Comparison of ENCODE assay signal across 8 cellular contexts in genomic region chr20:19211661-19212523, GRCh38. TPM values are rescaled to one million over a fixed set of nuclear protein-coding genes. Genes with fewer than 3 reads are reported as not detected.
DNase-seq lines count a peak whose midpoint lies in the region; ATAC-seq, FAIRE-seq and TF ChIP-seq lines count a peak whose summit lies in the region.

No MANE protein-coding gene starts in this region.

- H3K4me3 Mint-ChIP-seq in brain: peak overlapping the region; percentile 76 to 84 (median 79)

- no peak for FAIRE-seq in kidney (lab: Jason Lieb, UNC)

- CTCF ChIA-PET in AG04449 (lab: Yijun Ruan, JAX): interaction anchor here (1.6 to 3.1 kb wide), 4 partner anchors 9 to 449 kb away, joined by 3 to 13 read pairs (median 6); no protein-coding TSS in a partner anchor

- no peak overlapping the region for H3K27ac ChIP-seq in kidney (ENCODE audit: low read depth in 2 of 2, low read length in 2 of 2)
- H3K27ac ChIP-seq in stomach: peak overlapping the region; percentile 4 to 75 (median 72)

- ATAC-seq in HG02798 (IDR thresholded peaks at IDR 0.05; ENCODE audit: poor library complexity, unreplicated experiment) (peak; percentile 16), GM18517 (IDR thresholded peaks at IDR 0.05; ENCODE audit: unreplicated experiment) (no peak), GM19452 (IDR thresholded peaks at IDR 0.05; ENCODE audit: unreplicated experiment) (no peak)

- peaks cover 0 to 32% (median 10%) of the 10 kb centered on the region in 3 donors for H3K27me3 ChIP-seq in stomach

- no peak for TF ChIP-seq POLR2A in stomach (IDR thresholded peaks at IDR 0.05)

- H3K4me1 ChIP-seq in kidney (ENCODE audit: control insufficient read depth in 1 of 2, insufficient read depth in 1 of 2, low read depth in 1 of 2, low read length in 2 of 2): peaks cover 0 to 5% of the 10 kb centered on the region in 2 donors
- H3K4me1 ChIP-seq in stomach: peaks cover 6 to 38% (median 23%) of the 10 kb centered on the region in 4 donors

- H3K36me3 Mint-ChIP-seq in brain: no peaks in the 10 kb centered on the region

- H3K9me3 ChIP-seq in kidney (ENCODE audit: control insufficient read depth in 1 of 2, low read length in 2 of 2): no peaks in the 10 kb centered on the region
- H3K9me3 ChIP-seq in stomach: no peaks in the 10 kb centered on the region

- TF ChIP-seq CTCF in AG04449 (IDR thresholded peaks at IDR 0.05; ENCODE audit: insufficient read depth, low read length, missing control alignments): no peak
- peak in 1 of 2 experiments; percentile 48 for TF ChIP-seq CTCF in brain (conservative IDR thresholded peaks at IDR 0.05)
- TF ChIP-seq CTCF in kidney (IDR thresholded peaks at IDR 0.05; ENCODE audit: borderline replicate concordance, extremely low read depth, insufficient read depth): no peak
- TF ChIP-seq CTCF in stomach (IDR thresholded peaks at IDR 0.05): peak in 1 of 7 experiments; percentile 18

- intact Hi-C loops in kidney (cut with DNase I): loop anchor here (10.0 kb wide), 1 partner anchor 373 kb away; no protein-coding TSS in a partner anchor
- intact Hi-C loops in stomach (cut with DNase I; ENCODE audit: low total_unique reads): loop anchor here (10.0 kb wide), 1 partner anchor 453 kb away; no protein-coding TSS in a partner anchor

- H3K4me3 ChIP-seq in AG04449 (ENCODE audit: low read depth, low read length) (peak overlapping the region; percentile 32), kidney (ENCODE audit: low read length in 2 of 2) (peak overlapping the region; percentile 10 to 17), stomach (peak overlapping the region; percentile 54 to 76 (median 64))

- POLR2A ChIA-PET in AG04449 (lab: Yijun Ruan, JAX): no interaction called here

- WGBS in stomach, 5 donors: 2 to 3% (median 2%) methylated on average over 47 to 77 of the region's 77 CpGs

- H3K36me3 ChIP-seq in kidney (ENCODE audit: control insufficient read depth in 1 of 2, insufficient read depth in 2 of 2, low read length in 2 of 2): no peaks in the 10 kb centered on the region
- H3K36me3 ChIP-seq in stomach: no peaks in the 10 kb centered on the region

- H3K27ac Mint-ChIP-seq in brain: peak overlapping the region in 3 of 5 experiments; percentile 36 to 64 (median 55)

- DNase-seq in AG04449 (ENCODE audit: low read depth, low spot score): no peak
- DNase-seq in kidney: peak; percentile 83
- peak; percentile 39 for DNase-seq in stomach
- DNase-seq in LoVo (ENCODE audit: low spot score): no peak

- H3K4me1 Mint-ChIP-seq in brain: peaks cover 46% of the 10 kb centered on the region

- peaks cover 34% of the 10 kb centered on the region for H3K27me3 Mint-ChIP-seq in brain

- peak overlapping the region in 1 of 2 donors; percentile 12 for H3K9ac ChIP-seq in kidney (ENCODE audit: low read length in 2 of 2)

- no peaks in the 10 kb centered on the region for H3K9me3 Mint-ChIP-seq in brain

- no peak for TF ChIP-seq EP300 in stomach (IDR thresholded peaks at IDR 0.05)

RNA-seq across cellular contexts. Expression of gene SLC24A3, which starts 0.6 kb away (rescaled TPM):
- 4.4 TPM for polyA plus RNA-seq in brain (ENCODE audit: insufficient read depth, low read depth, low replicate concordance)
- 5.2 TPM for total RNA-seq in kidney
- 0.86 TPM for polyA plus RNA-seq in kidney (ENCODE audit: insufficient read depth, low read depth, low replicate concordance)
- 1 to 10 TPM; 1.8 to 9.0 (median 5.5) TPM for total RNA-seq in stomach
- 1 to 10 TPM; 2.4 to 3.8 (median 3.5) TPM for polyA plus RNA-seq in stomach

Comparison
In these comparisons a context has a peak if more than half of its experiments do, and no peak if none do; other contexts are left out.
1. DNase-seq: peak in kidney (single experiment) and stomach (single experiment); none in AG04449 (single experiment) and LoVo (single experiment).
2. H3K4me3 ChIP-seq: peak in every context shown above with its lines; median percentile 64 in stomach; 32 in AG04449; 14 in kidney.
3. H3K27ac ChIP-seq: peak in stomach (5 of 5); none in kidney (0 of 2).